ENCODE assay signal across 28 cellular contexts in genomic region chr19:46825731-46826055, GRCh38. TPM values are rescaled to one million over a fixed set of nuclear protein-coding genes. Genes with fewer than 3 reads are reported as not detected.
DNase-seq lines count a peak whose midpoint lies in the region; ATAC-seq, FAIRE-seq and TF ChIP-seq lines count a peak whose summit lies in the region.
"Had no signal": no experiment of that assay in that cellular context is flagged by ENCODE, and none has a peak within 500 bp of the region (broad histone marks: within the 10 kb centered on the region; RNA-seq: fewer than 3 reads in every experiment).

No MANE protein-coding gene starts in this region.

- peak overlapping the region; percentile 60 for H3K27ac Mint-ChIP-seq in T-helper 1 cell treated with Interleukin-12 subunit alpha and Interleukin-12 subunit beta and Interleukin-4 antibody, amounts not matched to agents 30 μg/mL and 1 μg/mL, for 36 hours
- H3K27ac Mint-ChIP-seq in activated T-helper 1 cell treated with anti-CD3 and anti-CD28 coated beads, Interleukin-12 subunit alpha, Interleukin-12 subunit beta, Interleukin-2, Interleukin-4 antibody, amounts not matched to agents 30 ng/mL and 10 ng/mL and 1 ng/mL, durations not matched to agents 14 hours and 24 hours and 36 hours: peak overlapping the region; percentile 23
- H3K27ac Mint-ChIP-seq in naive B cell: peak overlapping the region; percentile 94 to 99 (median 98)
- H3K27ac Mint-ChIP-seq in HFFc6: no peak overlapping the region
- H3K27ac Mint-ChIP-seq: activated naive CD4-positive, alpha-beta T cell treated with anti-CD3 and anti-CD28 coated beads, Interleukin-2, amount 10 ng/mL, durations not matched to agents 7 days and 5 days; progenitor cell of endocrine pancreas had no signal

- peaks cover 37% of the 10 kb centered on the region for H3K4me1 Mint-ChIP-seq in T-helper 1 cell treated with Interleukin-12 subunit alpha and Interleukin-12 subunit beta and Interleukin-4 antibody, amounts not matched to agents 30 μg/mL and 1 μg/mL, for 36 hours (ENCODE audit: low read depth)
- H3K4me1 Mint-ChIP-seq in activated T-helper 1 cell treated with anti-CD3 and anti-CD28 coated beads, Interleukin-12 subunit alpha, Interleukin-12 subunit beta, Interleukin-2, Interleukin-4 antibody, amounts not matched to agents 30 ng/mL and 10 ng/mL and 1 ng/mL, durations not matched to agents 14 hours and 24 hours and 36 hours (ENCODE audit: low read depth): peaks cover 37% of the 10 kb centered on the region
- H3K4me1 Mint-ChIP-seq in naive B cell (peaks cover 33 to 45% (median 44%) of the 10 kb centered on the region in 3 donors), HFFc6 (ENCODE audit: low read depth) (peaks cover 21% of the 10 kb centered on the region)

- ATAC-seq in naive B cell (ENCODE audit: low read depth in 2 of 2) (no peak), GM19351 (IDR thresholded peaks at IDR 0.05; ENCODE audit: unreplicated experiment) (no peak), HG02973 (IDR thresholded peaks at IDR 0.05; ENCODE audit: unreplicated experiment) (no peak)
- ATAC-seq: stimulated activated naive B cell treated with anti-CD40 and anti-IgM and Interleukin-4, amounts not matched to agents 10 μg/mL and 1 μg/mL and 100 μg/mL, for 72 hours had no signal

- FAIRE-seq in GM18507 (lab: Jason Lieb, UNC): peak; percentile 15
- FAIRE-seq: colon, H54, urothelium cell line had no signal

- no peak for TF ChIP-seq CTCF in HFFc6 (IDR thresholded peaks at IDR 0.05)

- intact Hi-C loops in activated T-helper 1 cell treated with anti-CD3 and anti-CD28 coated beads, Interleukin-12 subunit alpha, Interleukin-12 subunit beta, Interleukin-2, Interleukin-4 antibody, amounts not matched to agents 30 ng/mL and 10 ng/mL and 1 ng/mL, durations not matched to agents 14 hours and 24 hours and 36 hours (cut with micrococcal nuclease): no loop called here

- no peaks in the 10 kb centered on the region for H3K9me3 Mint-ChIP-seq in T-helper 1 cell treated with Interleukin-12 subunit alpha and Interleukin-12 subunit beta and Interleukin-4 antibody, amounts not matched to agents 30 μg/mL and 1 μg/mL, for 36 hours
- H3K9me3 Mint-ChIP-seq in activated T-helper 1 cell treated with anti-CD3 and anti-CD28 coated beads, Interleukin-12 subunit alpha, Interleukin-12 subunit beta, Interleukin-2, Interleukin-4 antibody, amounts not matched to agents 30 ng/mL and 10 ng/mL and 1 ng/mL, durations not matched to agents 14 hours and 24 hours and 36 hours: no peaks in the 10 kb centered on the region
- H3K9me3 Mint-ChIP-seq in naive B cell (peaks cover 0 to 5% (median 2%) of the 10 kb centered on the region in 7 donors), HFFc6 (peaks cover under 1% of the 10 kb centered on the region)
- H3K9me3 Mint-ChIP-seq: activated CD4-positive, alpha-beta T cell treated with anti-CD3 and anti-CD28 coated beads, Interleukin-2, amount 10 ng/mL, durations not matched to agents 7 days and 5 days; activated naive CD4-positive, alpha-beta T cell treated with anti-CD3 and anti-CD28 coated beads, Interleukin-2, amount 10 ng/mL, durations not matched to agents 7 days and 5 days; CD8-positive, alpha-beta memory T cell; T-helper 2 cell treated with Interferon-gamma antibody and Interleukin-4, amounts not matched to agents 5 μg/mL and 100 μg/mL, for 36 hours had no signal

- no peak overlapping the region for H3K4me3 Mint-ChIP-seq in T-helper 1 cell treated with Interleukin-12 subunit alpha and Interleukin-12 subunit beta and Interleukin-4 antibody, amounts not matched to agents 30 μg/mL and 1 μg/mL, for 36 hours
- H3K4me3 Mint-ChIP-seq in activated T-helper 1 cell treated with anti-CD3 and anti-CD28 coated beads, Interleukin-12 subunit alpha, Interleukin-12 subunit beta, Interleukin-2, Interleukin-4 antibody, amounts not matched to agents 30 ng/mL and 10 ng/mL and 1 ng/mL, durations not matched to agents 14 hours and 24 hours and 36 hours: no peak overlapping the region
- peak overlapping the region in 4 of 8 donors; percentile 44 to 88 (median 80) for H3K4me3 Mint-ChIP-seq in naive B cell
- H3K4me3 Mint-ChIP-seq in HFFc6: no peak overlapping the region
- H3K4me3 Mint-ChIP-seq: activated CD4-positive, alpha-beta T cell treated with anti-CD3 and anti-CD28 coated beads, Interleukin-2, amount 10 ng/mL, durations not matched to agents 7 days and 5 days; activated naive CD4-positive, alpha-beta T cell treated with anti-CD3 and anti-CD28 coated beads, Interleukin-2, amount 10 ng/mL, durations not matched to agents 7 days and 5 days; T-helper 2 cell treated with Interferon-gamma antibody and Interleukin-4, amounts not matched to agents 5 μg/mL and 100 μg/mL, for 36 hours had no signal

- DNase-seq in T-helper 1 cell: no peak
- no peak for DNase-seq in GM18507 (ENCODE audit: extremely low spot score, insufficient read length, low read depth)
- DNase-seq in activated T-helper 1 cell treated with anti-CD3 and anti-CD28 coated beads, Interleukin-12 subunit alpha, Interleukin-12 subunit beta, Interleukin-2, Interleukin-4 antibody, amounts not matched to agents 30 ng/mL and 10 ng/mL and 1 ng/mL, durations not matched to agents 14 hours and 24 hours and 36 hours (ENCODE audit: low spot score): no peak
- DNase-seq in naive B cell: no peak
- no peak for DNase-seq in HFFc6
- DNase-seq: 8988T; activated naive CD4-positive, alpha-beta T cell treated with anti-CD3 and anti-CD28 coated beads, Interleukin-2, amount 10 ng/mL, durations not matched to agents 7 days and 5 days; DMS 273 treated with DMSO at 0.1 percent for 48 hours; effector memory CD4-positive, alpha-beta T cell; foreskin fibroblast; NCI-H1092; NCI-H1694 treated with DMSO at 0.1 percent for 48 hours; NCI-H526; right lobe of liver; SK-N-SH; stimulated activated CD4-positive, alpha-beta T cell treated with anti-CD3 and anti-CD28 coated beads, Interleukin-12 subunit alpha, Interleukin-12 subunit beta, amount 100 ng/mL, for 4 hours; stimulated activated CD4-positive, alpha-beta T cell treated with anti-CD3 and anti-CD28 coated beads, Interleukin-4, amount 100 ng/mL, for 24 hours; stimulated activated naive B cell treated with anti-CD40 and anti-IgM and Interleukin-4, amounts not matched to agents 10 μg/mL and 1 μg/mL and 100 μg/mL, for 72 hours had no signal

- H3K27me3 Mint-ChIP-seq in T-helper 1 cell treated with Interleukin-12 subunit alpha and Interleukin-12 subunit beta and Interleukin-4 antibody, amounts not matched to agents 30 μg/mL and 1 μg/mL, for 36 hours (ENCODE audit: low read depth): no peaks in the 10 kb centered on the region
- no peaks in the 10 kb centered on the region for H3K27me3 Mint-ChIP-seq in activated T-helper 1 cell treated with anti-CD3 and anti-CD28 coated beads, Interleukin-12 subunit alpha, Interleukin-12 subunit beta, Interleukin-2, Interleukin-4 antibody, amounts not matched to agents 30 ng/mL and 10 ng/mL and 1 ng/mL, durations not matched to agents 14 hours and 24 hours and 36 hours (ENCODE audit: insufficient read depth)
- H3K27me3 Mint-ChIP-seq in naive B cell (no peaks in the 10 kb centered on the region), HFFc6 (ENCODE audit: insufficient read depth) (peaks cover 5% of the 10 kb centered on the region)
- H3K27me3 Mint-ChIP-seq: activated CD4-positive, alpha-beta T cell treated with anti-CD3 and anti-CD28 coated beads, Interleukin-2, amount 10 ng/mL, durations not matched to agents 7 days and 5 days; stimulated activated naive B cell treated with anti-CD40 and anti-IgM and Interleukin-4, amounts not matched to agents 10 μg/mL and 1 μg/mL and 100 μg/mL, for 72 hours had no signal

- H3K36me3 Mint-ChIP-seq in T-helper 1 cell treated with Interleukin-12 subunit alpha and Interleukin-12 subunit beta and Interleukin-4 antibody, amounts not matched to agents 30 μg/mL and 1 μg/mL, for 36 hours (ENCODE audit: low read depth): no peaks in the 10 kb centered on the region
- H3K36me3 Mint-ChIP-seq in activated T-helper 1 cell treated with anti-CD3 and anti-CD28 coated beads, Interleukin-12 subunit alpha, Interleukin-12 subunit beta, Interleukin-2, Interleukin-4 antibody, amounts not matched to agents 30 ng/mL and 10 ng/mL and 1 ng/mL, durations not matched to agents 14 hours and 24 hours and 36 hours (ENCODE audit: low read depth): peaks cover 1% of the 10 kb centered on the region
- no peaks in the 10 kb centered on the region for H3K36me3 Mint-ChIP-seq in naive B cell
- H3K36me3 Mint-ChIP-seq in HFFc6 (ENCODE audit: low read depth): peaks cover 1% of the 10 kb centered on the region
- H3K36me3 Mint-ChIP-seq: activated naive CD4-positive, alpha-beta T cell treated with anti-CD3 and anti-CD28 coated beads, Interleukin-2, amount 10 ng/mL, durations not matched to agents 7 days and 5 days; CD8-positive, alpha-beta memory T cell; stimulated activated naive B cell treated with anti-CD40 and anti-IgM and Interleukin-4, amounts not matched to agents 10 μg/mL and 1 μg/mL and 100 μg/mL, for 72 hours had no signal

RNA-seq across cellular contexts. Expression of gene AP2S1, which starts 25.0 kb away (rescaled TPM):
- total RNA-seq in activated T-helper 1 cell treated with anti-CD3 and anti-CD28 coated beads, Interleukin-12 subunit alpha, Interleukin-12 subunit beta, Interleukin-2, Interleukin-4 antibody, amounts not matched to agents 30 ng/mL and 10 ng/mL and 1 ng/mL, durations not matched to agents 14 hours and 24 hours and 36 hours: 96.4 and 98.1 TPM in 2 replicates
- polyA plus RNA-seq in naive B cell (ENCODE audit: low read depth in 6 of 6): 10 to 100 TPM; 54.8 to 67.6 (median 56.7) TPM
- 100 to 1,000 TPM; 416 to 479 (median 463) TPM for total RNA-seq in HFFc6 (2021; fragmentation: NEBNext Ultra II Directional; extraction: Animal tissue kit (Norgen Biotek cat#: 25700))

RNA-seq across cellular contexts. Expression of gene ARHGAP35, which starts 35.1 kb away (rescaled TPM):
- 22.4 and 22.6 TPM in 2 replicates for total RNA-seq in activated T-helper 1 cell treated with anti-CD3 and anti-CD28 coated beads, Interleukin-12 subunit alpha, Interleukin-12 subunit beta, Interleukin-2, Interleukin-4 antibody, amounts not matched to agents 30 ng/mL and 10 ng/mL and 1 ng/mL, durations not matched to agents 14 hours and 24 hours and 36 hours
- 1 to 10 TPM in 5 of 6 donors, not detected in 1; 1.6 to 5.9 (median 2.0) TPM for polyA plus RNA-seq in naive B cell (ENCODE audit: low read depth in 6 of 6)
- total RNA-seq in HFFc6 (2021; fragmentation: NEBNext Ultra II Directional; extraction: Animal tissue kit (Norgen Biotek cat#: 25700)): 10 to 100 TPM; 51.9 to 69.8 (median 63.4) TPM

RNA-seq across cellular contexts. Expression of gene SLC1A5, which starts 37.3 kb away (rescaled TPM):
- total RNA-seq in activated T-helper 1 cell treated with anti-CD3 and anti-CD28 coated beads, Interleukin-12 subunit alpha, Interleukin-12 subunit beta, Interleukin-2, Interleukin-4 antibody, amounts not matched to agents 30 ng/mL and 10 ng/mL and 1 ng/mL, durations not matched to agents 14 hours and 24 hours and 36 hours: 264 and 267 TPM in 2 replicates
- 10 to 100 TPM in 2 of 6 donors, 1 to 10 TPM in 4; 4.9 to 12.1 (median 7.9) TPM for polyA plus RNA-seq in naive B cell (ENCODE audit: low read depth in 6 of 6)
- total RNA-seq in HFFc6 (2021; fragmentation: NEBNext Ultra II Directional; extraction: Animal tissue kit (Norgen Biotek cat#: 25700)): 100 to 1,000 TPM; 263 to 310 (median 281) TPM
